1 cellular context compared by ENCODE assay signal in genomic region chr14:104094056-104094708, GRCh38.
TF ChIP-seq lines count a peak whose summit lies in the region.

No MANE protein-coding gene starts in this region.

TF ChIP-seq in GM23338, 12 proteins besides CTCF, POLR2A, EP300 and RAD21 (continued from another document):
- no peak for TF ChIP-seq POLR2AphosphoS5 (IDR thresholded peaks at IDR 0.05; ENCODE audit: low read depth)
- TF ChIP-seq ZNF331 (CRISPR knock-in tag; IDR thresholded peaks at IDR 0.05; ENCODE audit: low read depth): no peak
- no peak for TF ChIP-seq ZNF462 (CRISPR knock-in tag; IDR thresholded peaks at IDR 0.05)
